In the genomic region with DNA sequence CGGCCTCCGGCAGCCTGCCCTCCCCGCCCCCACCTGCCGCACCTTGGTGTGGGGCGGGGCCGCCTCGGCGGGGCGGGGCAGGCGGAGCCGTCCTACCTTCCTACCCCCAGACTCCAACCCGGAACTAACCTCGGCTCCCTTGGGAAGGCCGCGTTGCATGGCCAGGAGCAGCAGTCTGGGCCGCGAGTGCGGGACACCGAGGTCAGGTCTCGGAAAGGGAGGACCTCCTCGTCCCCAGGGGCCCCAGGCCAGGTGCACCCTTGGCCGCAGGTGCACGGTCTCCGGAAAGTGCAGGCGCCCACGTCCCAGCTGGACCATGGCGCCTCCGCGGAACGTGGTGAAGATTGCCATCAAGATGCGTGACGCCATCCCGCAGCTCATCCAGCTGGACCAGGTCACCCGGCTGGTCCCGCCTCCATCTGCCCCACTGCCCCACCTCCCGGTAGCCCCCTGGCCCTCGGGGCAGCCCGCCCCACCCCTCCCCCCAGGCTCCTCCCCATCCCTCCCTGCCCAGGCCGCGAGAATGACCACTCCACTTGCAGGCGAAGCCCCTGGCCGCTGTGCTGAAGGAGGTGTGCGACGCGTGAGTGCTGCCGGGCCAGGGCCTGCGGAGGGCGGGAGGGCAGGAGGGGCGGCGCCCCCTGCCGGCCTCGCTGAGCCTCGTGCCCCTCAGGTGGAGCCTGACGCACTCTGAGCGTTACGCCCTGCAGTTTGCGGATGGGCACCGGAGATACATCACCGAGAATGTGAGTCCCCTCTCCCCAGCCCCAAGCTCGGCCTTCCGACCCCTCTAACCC, we compare ENCODE assay signal across 8 cellular contexts. TPM values are rescaled to one million over a fixed set of nuclear protein-coding genes. Genes with fewer than 3 reads are reported as not detected.
DNase-seq lines count a peak whose midpoint lies in the region; ATAC-seq and TF ChIP-seq lines count a peak whose summit lies in the region.

Gene ELMO3 (plus strand): TSS at position 121 of the 797 bp plus-strand sequence. CDS start 196 bp downstream, at position 317.

- H3K4me1 Mint-ChIP-seq in CD4-positive, alpha-beta memory T cell: peaks cover 8 to 32% (median 19%) of the 10 kb centered on the region in 4 donors
- H3K4me1 Mint-ChIP-seq in nephron: peaks cover 8% of the 10 kb centered on the region

- POLR2A ChIA-PET in CD4-positive, alpha-beta memory T cell (lab: Charles Lee; ENCODE audit: partially characterized antibody): interaction anchor here (0.6 to 3.5 kb wide), 2 partner anchors 9 to 28 kb away, joined by 3 to 11 read pairs; partner anchors contain the start of gene TMEM208

- no peaks in the 10 kb centered on the region for H3K27me3 Mint-ChIP-seq in CD4-positive, alpha-beta memory T cell
- H3K27me3 Mint-ChIP-seq in nephron (ENCODE audit: low read depth): peaks cover 5% of the 10 kb centered on the region

- peaks cover 0 to 2% (median 0%) of the 10 kb centered on the region in 8 donors for H3K9me3 Mint-ChIP-seq in CD4-positive, alpha-beta memory T cell
- no peaks in the 10 kb centered on the region for H3K9me3 Mint-ChIP-seq in nephron

- ATAC-seq in esophagus mucosa (peak; percentile 85), GM18867 (IDR thresholded peaks at IDR 0.05; ENCODE audit: unreplicated experiment) (no peak)

- no peaks in the 10 kb centered on the region for H3K9me3 ChIP-seq in CD4-positive, alpha-beta memory T cell (ENCODE audit: control insufficient read depth in 1 of 2, low read length in 2 of 2)

- H3K36me3 Mint-ChIP-seq in CD4-positive, alpha-beta memory T cell: peaks cover 22 to 59% of the 10 kb centered on the region in 2 donors
- H3K36me3 Mint-ChIP-seq in nephron (ENCODE audit: low read depth): peaks cover 35% of the 10 kb centered on the region

- peak; percentile 22 to 29 (median 23) for TF ChIP-seq CTCF in nephron (IDR thresholded peaks at IDR 0.05; ENCODE audit: unreplicated experiment in 3 of 3)

- H3K4me3 Mint-ChIP-seq in CD4-positive, alpha-beta memory T cell: no peak within 1 kb of the TSS
- H3K4me3 Mint-ChIP-seq in nephron: peak within 1 kb of the TSS in 2 of 3 experiments; percentile 38 to 64

- H3K27ac Mint-ChIP-seq in CD4-positive, alpha-beta memory T cell: peak within 1 kb of the TSS in 5 of 7 donors; percentile 4 to 78 (median 70)
- H3K27ac Mint-ChIP-seq in nephron: peak within 1 kb of the TSS in 1 of 3 experiments; percentile 74

- intact Hi-C loops in CD4-positive, alpha-beta memory T cell (cut with micrococcal nuclease): no loop called here

- H3K27me3 ChIP-seq in CD4-positive, alpha-beta memory T cell (ENCODE audit: insufficient read depth, low read length): no peaks in the 10 kb centered on the region

- peak in 1 of 5 donors; percentile 9 for DNase-seq in CD4-positive, alpha-beta memory T cell
- DNase-seq in NCI-H2171 treated with DMSO at 0.1 percent for 48 hours (lab: John Stamatoyannopoulos, UW): peak; percentile 70
- DNase-seq in cortex of kidney (lab: John Stamatoyannopoulos, UW): no peak
- DNase-seq in GM19240 (ENCODE audit: insufficient read length, low spot score): no peak
- no peak for DNase-seq in NK-92 (lab: John Stamatoyannopoulos, UW; ENCODE audit: unreplicated experiment)

- no peak within 1 kb of the TSS for H3K4me3 ChIP-seq in CD4-positive, alpha-beta memory T cell (ENCODE audit: low read length in 2 of 2)

- CTCF ChIA-PET in CD4-positive, alpha-beta memory T cell (lab: Charles Lee; ENCODE audit: partially characterized antibody): interaction anchor here (1.3 to 1.8 kb wide), 3 partner anchors 24 to 44 kb away, joined by 3 to 8 read pairs (median 7); no protein-coding TSS in a partner anchor

- H3K36me3 ChIP-seq in CD4-positive, alpha-beta memory T cell (ENCODE audit: insufficient read depth, low read length): peaks cover 60% of the 10 kb centered on the region

- H3K4me1 ChIP-seq in CD4-positive, alpha-beta memory T cell (ENCODE audit: insufficient read depth, low read length): peaks cover 1% of the 10 kb centered on the region

- no peak within 1 kb of the TSS for H3K27ac ChIP-seq in CD4-positive, alpha-beta memory T cell (ENCODE audit: low read depth, low read length)

RNA-seq across cellular contexts. Expression of gene ELMO3, which starts in this region (rescaled TPM):
- total RNA-seq in CD4-positive, alpha-beta memory T cell: 10 to 100 TPM; 10.1 to 10.6 TPM
- polyA plus RNA-seq in CD4-positive, alpha-beta memory T cell: not detected
- total RNA-seq in esophagus mucosa: 26.3 TPM

Comparison
In these comparisons a context has a peak if more than half of its experiments do, and no peak if none do; other contexts are left out.
1. H3K4me3 Mint-ChIP-seq: peak in nephron (2 of 3); none in CD4-positive, alpha-beta memory T cell (0 of 8).